In genomic region chr16:26240807-26241206, GRCh38 we compare ENCODE assay signal across 17 cellular contexts.
"Had no signal": no experiment of that assay in that cellular context is flagged by ENCODE, and none has a peak within 500 bp of the region (broad histone marks: within the 10 kb centered on the region; RNA-seq: fewer than 3 reads in every experiment).

No MANE protein-coding gene starts in this region.

- FAIRE-seq: RCC 7860 had no signal

- H3K9me3 ChIP-seq: SJSA1 had no signal

- DNase-seq: KBM-7, MV-4-11, NCI-H1048, NCI-H1105, NCI-H1930, NCI-H2227 treated with DMSO at 0.1 percent for 48 hours, NCI-H446, NCI-H510A, NCI-H524 treated with DMSO at 0.1 percent for 48 hours, NCI-H69, NCI-H774, Right ventricle myocardium superior, RPMI8226, SIG-M5 had no signal

- H3K4me3 ChIP-seq: SJSA1, SK-N-MC had no signal

- H3K4me1 ChIP-seq: SJSA1 had no signal

- H3K27ac ChIP-seq: SJSA1, SK-N-MC had no signal

- H3K36me3 ChIP-seq: SJSA1 had no signal

- H3K27me3 ChIP-seq: SJSA1 had no signal
